In the genomic region with DNA sequence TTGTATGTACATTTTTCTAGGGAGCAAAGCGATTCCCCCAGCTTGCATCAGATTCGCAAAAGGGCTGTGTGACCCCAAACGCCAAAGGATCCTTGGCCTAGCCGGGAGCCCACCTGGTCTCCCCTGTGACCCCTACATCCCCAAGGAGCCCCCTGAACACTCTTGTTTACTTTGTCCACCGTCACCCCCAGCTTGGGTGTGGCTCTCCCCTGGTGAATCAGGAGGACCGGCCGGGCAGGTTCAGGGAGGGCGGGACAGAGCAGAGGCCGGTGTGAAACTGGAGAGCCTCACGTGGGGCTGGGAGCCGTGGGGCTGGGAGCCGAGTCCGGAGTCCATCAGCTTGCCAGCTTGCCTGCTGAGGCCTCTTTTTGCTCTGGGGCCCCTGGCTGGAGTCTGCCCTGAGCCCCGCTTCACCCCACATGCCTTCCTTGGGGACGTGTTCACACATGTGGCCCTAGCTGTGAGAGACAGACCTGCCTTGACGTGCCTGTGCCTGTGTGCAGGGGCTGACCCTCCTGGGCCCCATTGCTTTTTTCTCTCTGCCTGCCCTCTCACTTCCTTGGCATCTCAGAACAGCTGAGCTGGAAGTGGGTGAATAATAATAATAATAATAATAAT, we compare ENCODE assay signal across 1 cellular context.
A peak's percentile ranks its signal among the peaks of the same experiment; 100 is the strongest.
TF ChIP-seq lines count a peak whose summit lies in the region.

No MANE protein-coding gene starts in this region.

TF ChIP-seq in IMR-90, 13 proteins besides CTCF, POLR2A, EP300 and RAD21:
- TF ChIP-seq BHLHE40 (IDR thresholded peaks at IDR 0.05; ENCODE audit: low read depth, low read length) (peak; percentile 34; the same call in 1 of the 2 replicates), MAZ (IDR thresholded peaks at IDR 0.05; ENCODE audit: borderline replicate concordance, low read depth, low read length) (peak; percentile 28; the same call in 1 of the 2 replicates), CEBPB (IDR thresholded peaks at IDR 0.05; ENCODE audit: low read depth, low read length) (no peak), MAFK (IDR thresholded peaks at IDR 0.05; ENCODE audit: low read depth, low read length) (no peak), FOS (IDR thresholded peaks at IDR 0.05; ENCODE audit: low read depth, low read length) (no peak), CHD1 (IDR thresholded peaks at IDR 0.05; ENCODE audit: low read depth, low read length) (no peak), NFE2L2 (IDR thresholded peaks at IDR 0.05; ENCODE audit: low read depth, low read length) (no peak), SMC3 (IDR thresholded peaks at IDR 0.05; ENCODE audit: low read depth, low read length) (no peak), RCOR1 (IDR thresholded peaks at IDR 0.05; ENCODE audit: insufficient replicate concordance, low read length) (no peak), RFX5 (IDR thresholded peaks at IDR 0.05; ENCODE audit: low read depth, low read length) (no peak), MXI1 (IDR thresholded peaks at IDR 0.05; ENCODE audit: borderline replicate concordance, low read depth, low read length) (peak; percentile 51; the same call in 1 of the 2 replicates)
- TF ChIP-seq, protein P1, sequence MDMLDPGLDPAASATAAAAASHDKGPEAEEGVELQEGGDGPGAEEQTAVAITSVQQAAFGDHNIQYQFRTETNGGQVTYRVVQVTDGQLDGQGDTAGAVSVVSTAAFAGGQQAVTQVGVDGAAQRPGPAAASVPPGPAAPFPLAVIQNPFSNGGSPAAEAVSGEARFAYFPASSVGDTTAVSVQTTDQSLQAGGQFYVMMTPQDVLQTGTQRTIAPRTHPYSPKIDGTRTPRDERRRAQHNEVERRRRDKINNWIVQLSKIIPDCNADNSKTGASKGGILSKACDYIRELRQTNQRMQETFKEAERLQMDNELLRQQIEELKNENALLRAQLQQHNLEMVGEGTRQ (IDR thresholded peaks at IDR 0.05; ENCODE audit: low read depth, low read length): peak; percentile 80
- TF ChIP-seq, protein P2, sequence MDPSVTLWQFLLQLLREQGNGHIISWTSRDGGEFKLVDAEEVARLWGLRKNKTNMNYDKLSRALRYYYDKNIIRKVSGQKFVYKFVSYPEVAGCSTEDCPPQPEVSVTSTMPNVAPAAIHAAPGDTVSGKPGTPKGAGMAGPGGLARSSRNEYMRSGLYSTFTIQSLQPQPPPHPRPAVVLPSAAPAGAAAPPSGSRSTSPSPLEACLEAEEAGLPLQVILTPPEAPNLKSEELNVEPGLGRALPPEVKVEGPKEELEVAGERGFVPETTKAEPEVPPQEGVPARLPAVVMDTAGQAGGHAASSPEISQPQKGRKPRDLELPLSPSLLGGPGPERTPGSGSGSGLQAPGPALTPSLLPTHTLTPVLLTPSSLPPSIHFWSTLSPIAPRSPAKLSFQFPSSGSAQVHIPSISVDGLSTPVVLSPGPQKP (IDR thresholded peaks at IDR 0.05; ENCODE audit: borderline replicate concordance, low read depth, low read length): no peak
